25 cellular contexts compared by ENCODE assay signal in genomic region chr2:75190271-75190990, GRCh38. TPM values are rescaled to one million over a fixed set of nuclear protein-coding genes. Genes with fewer than 3 reads are reported as not detected.
"Had no signal": no experiment of that assay in that cellular context is flagged by ENCODE, and none has a peak within 500 bp of the region (broad histone marks: within the 10 kb centered on the region; RNA-seq: fewer than 3 reads in every experiment).

No MANE protein-coding gene starts in this region.

- H3K9me3 ChIP-seq: esophagus muscularis mucosa, gastrocnemius medialis, heart right ventricle, left lung, lower lobe of right lung had no signal

- H3K4me3 ChIP-seq: coronary artery, dorsolateral prefrontal cortex, esophagus muscularis mucosa, gastrocnemius medialis, heart right ventricle, left lung, lower lobe of right lung had no signal

- H3K4me1 ChIP-seq: gastrocnemius medialis, heart right ventricle, left lung, lower lobe of right lung had no signal

- DNase-seq: dermis blood vessel endothelial cell; dorsolateral prefrontal cortex; effector CD4-positive, alpha-beta T cell; effector memory CD4-positive, alpha-beta T cell; foreskin melanocyte; gastrocnemius medialis; glutamatergic neuron; head of caudate nucleus; heart right ventricle; hippocampal formation; left cardiac atrium; left lung; left ventricle myocardium superior; lower lobe of right lung; mesenchymal stem cell; midbrain had no signal

- H3K27me3 ChIP-seq: left lung had no signal

- ATAC-seq: gastrocnemius medialis, heart right ventricle, left cardiac atrium, left lung, left ventricle myocardium superior, lower lobe of right lung had no signal

- H3K27ac ChIP-seq: coronary artery, dorsolateral prefrontal cortex, esophagus muscularis mucosa, gastrocnemius medialis, heart right ventricle, left lung, lower lobe of right lung had no signal

- H3K36me3 ChIP-seq: esophagus muscularis mucosa, gastrocnemius medialis, heart right ventricle, left lung, lower lobe of right lung had no signal

RNA-seq across cellular contexts. Expression of gene TACR1, which starts 8.9 kb away (rescaled TPM):
- total RNA-seq: dermis blood vessel endothelial cell, endothelial cell of umbilical vein, epithelial cell of proximal tubule, fibroblast of villous mesenchyme, glomerular endothelial cell, kidney epithelial cell, lung microvascular endothelial cell had no signal
- polyA plus RNA-seq: endothelial cell of umbilical vein, keratinocyte had no signal
